14 cellular contexts compared by ENCODE assay signal in genomic region chr7:36726806-36727503, GRCh38. TPM values are rescaled to one million over a fixed set of nuclear protein-coding genes. Genes with fewer than 3 reads are reported as not detected.
DNase-seq lines count a peak whose midpoint lies in the region; ATAC-seq and TF ChIP-seq lines count a peak whose summit lies in the region.
"Had no signal": no experiment of that assay in that cellular context is flagged by ENCODE, and none has a peak within 500 bp of the region (broad histone marks: within the 10 kb centered on the region; RNA-seq: fewer than 3 reads in every experiment).

No MANE protein-coding gene starts in this region.

- H3K4me1 ChIP-seq in mucosa of descending colon (ENCODE audit: low read depth) (no peaks in the 10 kb centered on the region), left ventricle myocardium inferior (no peaks in the 10 kb centered on the region)

- H3K4me1 Mint-ChIP-seq in activated CD4-positive, alpha-beta memory T cell treated with anti-CD3 and anti-CD28 coated beads for 36 hours (ENCODE audit: low read depth): peaks cover 57% of the 10 kb centered on the region
- peaks cover 66 to 70% of the 10 kb centered on the region in 2 donors for H3K4me1 Mint-ChIP-seq in natural killer cell

- H3K9me3 Mint-ChIP-seq in activated CD4-positive, alpha-beta memory T cell treated with anti-CD3 and anti-CD28 coated beads for 36 hours: peaks cover 14% of the 10 kb centered on the region
- no peaks in the 10 kb centered on the region for H3K9me3 Mint-ChIP-seq in natural killer cell

- POLR2A ChIA-PET in activated CD4-positive, alpha-beta memory T cell treated with anti-CD3 and anti-CD28 coated beads for 36 hours (lab: Charles Lee): interaction anchor here (0.6 to 1.9 kb wide), 6 partner anchors 10 to 335 kb away, joined by 3 to 6 read pairs (median 4); no protein-coding TSS in a partner anchor

- TF ChIP-seq POLR2A in erythroblast (IDR thresholded peaks at IDR 0.05; ENCODE audit: low read length): no peak

- H3K27me3 Mint-ChIP-seq in activated CD4-positive, alpha-beta memory T cell treated with anti-CD3 and anti-CD28 coated beads for 36 hours: no peaks in the 10 kb centered on the region
- H3K27me3 Mint-ChIP-seq in natural killer cell (ENCODE audit: low read depth in 2 of 2): no peaks in the 10 kb centered on the region

- H3K27ac ChIP-seq in HL-60 (replicated peaks): no peak overlapping the region
- H3K27ac ChIP-seq in left ventricle myocardium inferior (replicated peaks): no peak overlapping the region
- H3K27ac ChIP-seq: adrenal gland had no signal

- no peak overlapping the region for H3K27ac Mint-ChIP-seq in activated CD4-positive, alpha-beta memory T cell treated with anti-CD3 and anti-CD28 coated beads for 36 hours
- H3K27ac Mint-ChIP-seq in natural killer cell: peak overlapping the region; percentile 90
- H3K27ac Mint-ChIP-seq: nephron progenitor cell had no signal

- no peaks in the 10 kb centered on the region for H3K27me3 ChIP-seq in HL-60 (ENCODE audit: insufficient read depth, poor library complexity, severe bottlenecking)
- no peaks in the 10 kb centered on the region for H3K27me3 ChIP-seq in left ventricle myocardium inferior (ENCODE audit: low read depth)
- H3K27me3 ChIP-seq: adrenal gland had no signal

- intact Hi-C loops in activated CD4-positive, alpha-beta memory T cell treated with anti-CD3 and anti-CD28 coated beads for 36 hours (cut with micrococcal nuclease): loop anchor here (1.0 kb wide), 1 partner anchor 9 kb away; no protein-coding TSS in a partner anchor
- intact Hi-C loops in natural killer cell (cut with micrococcal nuclease) (no loop called here), mucosa of descending colon (cut with DNase I, micrococcal nuclease) (no loop called here), left ventricle myocardium inferior (cut with micrococcal nuclease) (no loop called here)

- CTCF ChIA-PET in activated CD4-positive, alpha-beta memory T cell treated with anti-CD3 and anti-CD28 coated beads for 36 hours (lab: Charles Lee): interaction anchor here (0.8 to 2.3 kb wide), 4 partner anchors 8 to 474 kb away, joined by 3 to 10 read pairs (median 4); no protein-coding TSS in a partner anchor

- H3K4me3 ChIP-seq in HL-60 (replicated peaks; ENCODE audit: insufficient read depth, low read length) (no peak overlapping the region), mucosa of descending colon (no peak overlapping the region), left ventricle myocardium inferior (no peak overlapping the region)
- H3K4me3 ChIP-seq: adrenal gland had no signal

- ATAC-seq in natural killer cell: peak in 1 of 3 donors; percentile 2
- no peak for ATAC-seq in mucosa of descending colon
- ATAC-seq: PC-3 had no signal

- no peaks in the 10 kb centered on the region for H3K9me3 ChIP-seq in mucosa of descending colon
- H3K9me3 ChIP-seq in left ventricle myocardium inferior (replicated peaks): peaks cover 24% of the 10 kb centered on the region
- H3K9me3 ChIP-seq: adrenal gland had no signal

- no peak for TF ChIP-seq CTCF in HL-60 (IDR thresholded peaks at IDR 0.05; ENCODE audit: insufficient read depth, low read length)
- no peak for TF ChIP-seq CTCF in natural killer cell (IDR thresholded peaks at IDR 0.05)
- no peak for TF ChIP-seq CTCF in mucosa of descending colon (IDR thresholded peaks at IDR 0.05)
- no peak for TF ChIP-seq CTCF in left ventricle myocardium inferior (IDR thresholded peaks at IDR 0.05; ENCODE audit: borderline replicate concordance)

- peak; percentile 34 for DNase-seq in SIG-M5 treated with dmso at 0.1 percent for 504 hours (lab: John Stamatoyannopoulos, UW; ENCODE audit: unreplicated experiment)
- no peak for DNase-seq in SIG-M5 (lab: John Stamatoyannopoulos, UW)
- DNase-seq in HL-60 (ENCODE audit: low read depth in 1 of 2, low spot score in 1 of 2): peak; percentile 58 to 79
- DNase-seq in activated CD4-positive, alpha-beta memory T cell treated with anti-CD3 and anti-CD28 coated beads for 36 hours: peak; percentile 60
- no peak for DNase-seq in natural killer cell
- no peak for DNase-seq in mucosa of descending colon
- no peak for DNase-seq in left ventricle myocardium inferior
- DNase-seq in erythroblast (lab: John Stamatoyannopoulos, UW): no peak
- DNase-seq: 8988T, adrenal gland, NCI-H1048, nephron progenitor cell, PC-3, right cardiac atrium had no signal

- peaks cover 5% of the 10 kb centered on the region for H3K36me3 Mint-ChIP-seq in activated CD4-positive, alpha-beta memory T cell treated with anti-CD3 and anti-CD28 coated beads for 36 hours
- H3K36me3 Mint-ChIP-seq in natural killer cell: peaks cover 20% of the 10 kb centered on the region

- no peaks in the 10 kb centered on the region for H3K36me3 ChIP-seq in mucosa of descending colon (ENCODE audit: low read depth)
- H3K36me3 ChIP-seq in left ventricle myocardium inferior: no peaks in the 10 kb centered on the region
- H3K36me3 ChIP-seq: adrenal gland had no signal

- no peak overlapping the region for H3K4me3 Mint-ChIP-seq in activated CD4-positive, alpha-beta memory T cell treated with anti-CD3 and anti-CD28 coated beads for 36 hours
- peak overlapping the region; percentile 17 for H3K4me3 Mint-ChIP-seq in natural killer cell
- H3K4me3 Mint-ChIP-seq: nephron progenitor cell had no signal

RNA-seq across cellular contexts. Expression of gene AOAH, which starts 2.7 kb away (rescaled TPM):
- 1 to 10 TPM; 2.4 to 2.6 TPM for total RNA-seq in activated CD4-positive, alpha-beta memory T cell treated with anti-CD3 and anti-CD28 coated beads for 36 hours
- total RNA-seq in natural killer cell (100 to 1,000 TPM; 263 to 403 (median 312) TPM), mucosa of descending colon (10 to 100 TPM; 15.7 to 36.1 (median 28.8) TPM), left ventricle myocardium inferior (1.9 TPM)
- total RNA-seq: PC-3 had no signal

Comparison
In these comparisons a context has a peak if more than half of its experiments do, and no peak if none do; other contexts are left out.
1. DNase-seq: peak in SIG-M5 treated with dmso at 0.1 percent for 504 hours (single experiment), HL-60 (2 of 2) and activated CD4-positive, alpha-beta memory T cell treated with anti-CD3 and anti-CD28 coated beads for 36 hours (single experiment); none in SIG-M5 (single experiment), natural killer cell (single experiment), mucosa of descending colon (0 of 3), left ventricle myocardium inferior (single experiment) and erythroblast (0 of 2).
2. RNA of gene AOAH, which starts 2.7 kb away (total RNA-seq): 263 to 403 TPM in natural killer cell; 15.7 to 36.1 TPM in mucosa of descending colon, 2.4 to 2.6 TPM in activated CD4-positive, alpha-beta memory T cell treated with anti-CD3 and anti-CD28 coated beads for 36 hours and 1.9 TPM in left ventricle myocardium inferior (single experiment); every median in the first group is over 4 times any median in the second.